In the genomic region with DNA sequence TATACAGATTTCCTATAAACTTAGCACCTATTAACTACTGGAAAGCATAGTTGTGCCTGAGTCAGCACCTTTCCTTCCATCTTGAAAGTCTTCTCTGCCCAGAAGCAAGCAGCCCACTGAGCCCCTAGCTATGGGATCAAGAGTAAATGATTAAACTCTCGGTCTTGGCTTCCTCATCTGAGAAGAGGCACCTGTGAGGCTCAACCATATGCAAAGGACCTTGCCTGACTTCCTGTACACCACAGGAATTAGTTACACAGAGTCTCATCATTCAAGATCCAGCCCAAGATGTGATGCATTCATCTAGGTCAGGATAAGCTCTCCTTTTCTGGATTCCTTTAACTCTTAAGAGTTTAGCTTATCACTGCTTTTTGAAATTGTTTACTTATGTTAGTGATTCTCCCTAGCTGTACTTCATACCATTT, we compare ENCODE assay signal across 24 cellular contexts.
A peak's percentile ranks its signal among the peaks of the same experiment; 100 is the strongest.
DNase-seq lines count a peak whose midpoint lies in the region; ATAC-seq, FAIRE-seq and TF ChIP-seq lines count a peak whose summit lies in the region.
"Had no signal": no experiment of that assay in that cellular context is flagged by ENCODE, and none has a peak within 500 bp of the region (broad histone marks: within the 10 kb centered on the region; RNA-seq: fewer than 3 reads in every experiment).

No MANE protein-coding gene starts in this region.

- H3K9me3 Mint-ChIP-seq in astrocyte (ENCODE audit: unreplicated experiment): no peaks in the 10 kb centered on the region
- peaks cover 5% of the 10 kb centered on the region for H3K9me3 Mint-ChIP-seq in activated CD4-positive, alpha-beta memory T cell treated with anti-CD3 and anti-CD28 coated beads, Interleukin-2, amount 10 ng/mL, durations not matched to agents 7 days and 5 days
- H3K9me3 Mint-ChIP-seq: activated naive CD8-positive, alpha-beta T cell treated with anti-CD3 and anti-CD28 coated beads for 36 hours had no signal

- peak; percentile 72 for DNase-seq in astrocyte (ENCODE audit: low read depth)
- DNase-seq in mesenchymal stem cell: no peak
- DNase-seq in superior temporal gyrus (ENCODE audit: extremely low spot score): no peak
- no peak for DNase-seq in foreskin fibroblast
- no peak for DNase-seq in activated CD4-positive, alpha-beta memory T cell treated with anti-CD3 and anti-CD28 coated beads, Interleukin-2, amount 10 ng/mL, durations not matched to agents 7 days and 5 days
- no peak for DNase-seq in SJCRH30
- DNase-seq: activated naive CD8-positive, alpha-beta T cell treated with anti-CD3 and anti-CD28 coated beads for 36 hours; activated T-cell treated with anti-CD3 and anti-CD28 coated beads, Interleukin-2, amount 50 U/mL, for 72 hours; EL; head of caudate nucleus; KG1; mammary epithelial cell; NCI-H1092; NCI-H2081 treated with DMSO at 0.1 percent for 48 hours; NCI-H524; SIG-M5; stimulated activated CD4-positive, alpha-beta T cell treated with anti-CD3 and anti-CD28 coated beads, Interleukin-4, amount 100 ng/mL, for 24 hours had no signal

- no peak overlapping the region for H3K14ac ChIP-seq in mesenchymal stem cell (ENCODE audit: low read length in 2 of 2)

- peak overlapping the region; percentile 93 for H3K27ac Mint-ChIP-seq in astrocyte (ENCODE audit: unreplicated experiment)
- H3K27ac Mint-ChIP-seq in activated CD4-positive, alpha-beta memory T cell treated with anti-CD3 and anti-CD28 coated beads, Interleukin-2, amount 10 ng/mL, durations not matched to agents 7 days and 5 days: no peak overlapping the region
- H3K27ac Mint-ChIP-seq: activated naive CD8-positive, alpha-beta T cell treated with anti-CD3 and anti-CD28 coated beads for 36 hours; activated T-cell treated with anti-CD3 and anti-CD28 coated beads, Interleukin-2, amount 50 U/mL, for 72 hours; natural killer cell treated with Interleukin-12 subunit alpha and Interleukin-12 subunit beta and Interleukin-15 and Interleukin-18, amount 100 ng/mL, for 72 hours; T-helper 2 cell treated with Interferon-gamma antibody and Interleukin-4, amounts not matched to agents 5 μg/mL and 100 μg/mL, for 36 hours had no signal

- H3K27ac ChIP-seq in astrocyte (ENCODE audit: low read depth, low read length) (no peak overlapping the region), mesenchymal stem cell (ENCODE audit: low read length, poor library complexity, severe bottlenecking) (peak overlapping the region; percentile 64), SJCRH30 (no peak overlapping the region)
- H3K27ac ChIP-seq: esophagus muscularis mucosa, HL-60, skin epidermis had no signal

- no peak overlapping the region for H3K18ac ChIP-seq in mesenchymal stem cell (ENCODE audit: low read depth in 1 of 2, low read length in 2 of 2)

- no peak overlapping the region for H4K91ac ChIP-seq in mesenchymal stem cell (ENCODE audit: low read length)

- H2AFZ ChIP-seq in astrocyte (ENCODE audit: low read depth, low read length): no peak overlapping the region
- H2AFZ ChIP-seq in mesenchymal stem cell (ENCODE audit: low read depth, low read length): no peak overlapping the region

- no peak overlapping the region for H3K4me2 ChIP-seq in astrocyte (ENCODE audit: low read length)
- no peak overlapping the region for H3K4me2 ChIP-seq in mesenchymal stem cell (ENCODE audit: low read length, poor library complexity, severe bottlenecking)

- H3K27me3 ChIP-seq in astrocyte (ENCODE audit: insufficient read depth, low read length) (no peaks in the 10 kb centered on the region), mesenchymal stem cell (ENCODE audit: control insufficient read depth in 1 of 2, insufficient read depth in 1 of 2, low read length in 2 of 2) (no peaks in the 10 kb centered on the region), SJCRH30 (no peaks in the 10 kb centered on the region)
- H3K27me3 ChIP-seq: esophagus muscularis mucosa had no signal

- H3K9ac ChIP-seq in astrocyte (ENCODE audit: low read length) (no peak overlapping the region), mesenchymal stem cell (ENCODE audit: low read length) (no peak overlapping the region)

- H4K8ac ChIP-seq in mesenchymal stem cell (ENCODE audit: low read length): no peak overlapping the region

- POLR2A ChIA-PET in activated CD4-positive, alpha-beta memory T cell treated with anti-CD3 and anti-CD28 coated beads, Interleukin-2, amount 10 ng/mL, durations not matched to agents 7 days and 5 days (lab: Charles Lee): no interaction called here

- TF ChIP-seq CTCF in astrocyte (IDR thresholded peaks at IDR 0.05; ENCODE audit: insufficient read depth, low read depth, low read length): no peak
- TF ChIP-seq CTCF in foreskin fibroblast (IDR thresholded peaks at IDR 0.05; ENCODE audit: low read depth, low read length): no peak

- H2AK5ac ChIP-seq in mesenchymal stem cell (ENCODE audit: low read length, severe bottlenecking): no peak overlapping the region

- H3K4me1 ChIP-seq in astrocyte (ENCODE audit: insufficient read depth, low read length) (peaks cover 30% of the 10 kb centered on the region), mesenchymal stem cell (ENCODE audit: control insufficient read depth, insufficient read depth, low read depth, low read length) (peaks cover 3% of the 10 kb centered on the region), SJCRH30 (no peaks in the 10 kb centered on the region)

- no peak overlapping the region for H2BK120ac ChIP-seq in mesenchymal stem cell (ENCODE audit: low read depth, low read length)

- peaks cover 2% of the 10 kb centered on the region for H3K36me3 Mint-ChIP-seq in astrocyte (ENCODE audit: low read depth, unreplicated experiment)
- no peaks in the 10 kb centered on the region for H3K36me3 Mint-ChIP-seq in activated CD4-positive, alpha-beta memory T cell treated with anti-CD3 and anti-CD28 coated beads, Interleukin-2, amount 10 ng/mL, durations not matched to agents 7 days and 5 days (ENCODE audit: low read depth)
- H3K36me3 Mint-ChIP-seq: activated naive CD8-positive, alpha-beta T cell treated with anti-CD3 and anti-CD28 coated beads for 36 hours; natural killer cell treated with Interleukin-12 subunit alpha and Interleukin-12 subunit beta and Interleukin-15 and Interleukin-18, amount 100 ng/mL, for 72 hours had no signal

- H3K27me3 Mint-ChIP-seq in astrocyte (ENCODE audit: low read depth, unreplicated experiment): no peaks in the 10 kb centered on the region
- H3K27me3 Mint-ChIP-seq in activated CD4-positive, alpha-beta memory T cell treated with anti-CD3 and anti-CD28 coated beads, Interleukin-2, amount 10 ng/mL, durations not matched to agents 7 days and 5 days: no peaks in the 10 kb centered on the region
- H3K27me3 Mint-ChIP-seq: activated naive CD8-positive, alpha-beta T cell treated with anti-CD3 and anti-CD28 coated beads for 36 hours; natural killer cell treated with Interleukin-12 subunit alpha and Interleukin-12 subunit beta and Interleukin-15 and Interleukin-18, amount 100 ng/mL, for 72 hours had no signal

- H2BK5ac ChIP-seq in mesenchymal stem cell (ENCODE audit: low read depth, low read length, poor library complexity, severe bottlenecking): no peak overlapping the region

- peaks cover 98% of the 10 kb centered on the region for H3K79me2 ChIP-seq in astrocyte (ENCODE audit: insufficient read depth, low read length)

- H2BK15ac ChIP-seq in mesenchymal stem cell (ENCODE audit: low read depth, poor library complexity, severe bottlenecking): no peak overlapping the region

- no peaks in the 10 kb centered on the region for H3K9me3 ChIP-seq in astrocyte (ENCODE audit: insufficient read depth, low read depth, low read length)
- no peaks in the 10 kb centered on the region for H3K9me3 ChIP-seq in mesenchymal stem cell (ENCODE audit: control insufficient read depth, low read length)
- no peaks in the 10 kb centered on the region for H3K9me3 ChIP-seq in SJCRH30 (replicated peaks)
- H3K9me3 ChIP-seq: esophagus muscularis mucosa had no signal

- H3K4me1 Mint-ChIP-seq in astrocyte (ENCODE audit: low read depth, unreplicated experiment): peaks cover 77% of the 10 kb centered on the region
- no peaks in the 10 kb centered on the region for H3K4me1 Mint-ChIP-seq in activated CD4-positive, alpha-beta memory T cell treated with anti-CD3 and anti-CD28 coated beads, Interleukin-2, amount 10 ng/mL, durations not matched to agents 7 days and 5 days
- H3K4me1 Mint-ChIP-seq: activated naive CD8-positive, alpha-beta T cell treated with anti-CD3 and anti-CD28 coated beads for 36 hours had no signal

- H3K4me3 ChIP-seq in astrocyte (ENCODE audit: insufficient read depth, low read depth, low read length): no peak overlapping the region
- no peak overlapping the region for H3K4me3 ChIP-seq in mesenchymal stem cell (ENCODE audit: insufficient read depth in 1 of 2, low read depth in 1 of 2, low read length in 2 of 2)
- H3K4me3 ChIP-seq in foreskin fibroblast (ENCODE audit: low read depth in 1 of 2, low read length in 2 of 2): no peak overlapping the region
- H3K4me3 ChIP-seq in SJCRH30: no peak overlapping the region
- H3K4me3 ChIP-seq: esophagus muscularis mucosa, skin epidermis had no signal

- CTCF ChIA-PET in activated CD4-positive, alpha-beta memory T cell treated with anti-CD3 and anti-CD28 coated beads, Interleukin-2, amount 10 ng/mL, durations not matched to agents 7 days and 5 days (lab: Charles Lee): no interaction called here

- peaks cover 17% of the 10 kb centered on the region for H3K79me1 ChIP-seq in mesenchymal stem cell (replicated peaks; ENCODE audit: low read length, poor library complexity, severe bottlenecking)

- H3K36me3 ChIP-seq in astrocyte (ENCODE audit: insufficient read depth, low read length): no peaks in the 10 kb centered on the region
- H3K36me3 ChIP-seq in mesenchymal stem cell (ENCODE audit: control insufficient read depth in 1 of 2, insufficient read depth in 2 of 2, low read depth in 1 of 2, low read length in 2 of 2): no peaks in the 10 kb centered on the region
- H3K36me3 ChIP-seq in SJCRH30: no peaks in the 10 kb centered on the region
- H3K36me3 ChIP-seq: esophagus muscularis mucosa had no signal

- no peak overlapping the region for H3K4ac ChIP-seq in mesenchymal stem cell (ENCODE audit: low read depth in 1 of 2, low read length in 2 of 2)

- H3K4me3 Mint-ChIP-seq in astrocyte (ENCODE audit: unreplicated experiment): no peak overlapping the region
- no peak overlapping the region for H3K4me3 Mint-ChIP-seq in activated CD4-positive, alpha-beta memory T cell treated with anti-CD3 and anti-CD28 coated beads, Interleukin-2, amount 10 ng/mL, durations not matched to agents 7 days and 5 days
- H3K4me3 Mint-ChIP-seq: activated naive CD8-positive, alpha-beta T cell treated with anti-CD3 and anti-CD28 coated beads for 36 hours; activated T-cell treated with anti-CD3 and anti-CD28 coated beads, Interleukin-2, amount 50 U/mL, for 72 hours; natural killer cell treated with Interleukin-12 subunit alpha and Interleukin-12 subunit beta and Interleukin-15 and Interleukin-18, amount 100 ng/mL, for 72 hours; T-helper 2 cell treated with Interferon-gamma antibody and Interleukin-4, amounts not matched to agents 5 μg/mL and 100 μg/mL, for 36 hours had no signal

- H2BK12ac ChIP-seq in mesenchymal stem cell (ENCODE audit: low read length in 2 of 2): no peak overlapping the region

- 75% methylated on average over 1 of the region's 1 CpG for WGBS in mesenchymal stem cell

- FAIRE-seq in astrocyte (lab: Jason Lieb, UNC): peak; percentile 39

- peaks cover 10% of the 10 kb centered on the region for H4K20me1 ChIP-seq in astrocyte (ENCODE audit: insufficient read depth, low read length)

- no peak overlapping the region for H3K23ac ChIP-seq in mesenchymal stem cell (ENCODE audit: low read length in 2 of 2)

- ATAC-seq in GM18909 (IDR thresholded peaks at IDR 0.05; ENCODE audit: poor library complexity, unreplicated experiment): peak; percentile 53
- ATAC-seq in HG03342 (IDR thresholded peaks at IDR 0.05; ENCODE audit: unreplicated experiment): peak; percentile 59
- ATAC-seq: activated T-cell treated with anti-CD3 and anti-CD28 coated beads, Interleukin-2, amount 50 U/mL, for 72 hours; natural killer cell treated with Interleukin-12 subunit alpha and Interleukin-12 subunit beta and Interleukin-15 and Interleukin-18, amount 100 ng/mL, for 72 hours had no signal
